8 cellular contexts compared by ENCODE assay signal in genomic region chr18:77102246-77103040, GRCh38.
DNase-seq lines count a peak whose midpoint lies in the region; ATAC-seq lines count a peak whose summit lies in the region.

No MANE protein-coding gene starts in this region.

- ATAC-seq in GM18867 (IDR thresholded peaks at IDR 0.05; ENCODE audit: unreplicated experiment) (peak; percentile 83), HG03060 (IDR thresholded peaks at IDR 0.05; ENCODE audit: low read depth, unreplicated experiment) (peak; percentile 78)

- peak overlapping the region; percentile 98 for H3K27ac Mint-ChIP-seq in T-helper 2 cell treated with Interferon-gamma antibody and Interleukin-4, amounts not matched to agents 5 μg/mL and 100 μg/mL, for 36 hours

- H3K4me3 Mint-ChIP-seq in T-helper 2 cell treated with Interferon-gamma antibody and Interleukin-4, amounts not matched to agents 5 μg/mL and 100 μg/mL, for 36 hours, result peak overlapping the region; percentile 86

- H3K4me1 Mint-ChIP-seq in T-helper 2 cell treated with Interferon-gamma antibody and Interleukin-4, amounts not matched to agents 5 μg/mL and 100 μg/mL, for 36 hours (ENCODE audit: low read depth), result peaks cover 92% of the 10 kb centered on the region

- peaks cover 11% of the 10 kb centered on the region for H3K9me3 Mint-ChIP-seq in T-helper 2 cell treated with Interferon-gamma antibody and Interleukin-4, amounts not matched to agents 5 μg/mL and 100 μg/mL, for 36 hours

- peaks cover 78% of the 10 kb centered on the region for H3K36me3 Mint-ChIP-seq in T-helper 2 cell treated with Interferon-gamma antibody and Interleukin-4, amounts not matched to agents 5 μg/mL and 100 μg/mL, for 36 hours (ENCODE audit: low read depth)

- peak; percentile 69 for DNase-seq in AG08395 (ENCODE audit: low spot score)
- no peak for DNase-seq in T-helper 2 cell treated with Interferon-gamma antibody and Interleukin-4, amounts not matched to agents 5 μg/mL and 100 μg/mL, for 36 hours (ENCODE audit: low spot score)
- peak; percentile 38 for DNase-seq in glomerular visceral epithelial cell (ENCODE audit: extremely low spot score)
- DNase-seq in stromal cell of bone marrow (ENCODE audit: low read depth), result peak; percentile 79
- no peak for DNase-seq in NCI-H526 (lab: John Stamatoyannopoulos, UW)
- DNase-seq in cortex of kidney (lab: John Stamatoyannopoulos, UW), result no peak

- no peaks in the 10 kb centered on the region for H3K27me3 Mint-ChIP-seq in T-helper 2 cell treated with Interferon-gamma antibody and Interleukin-4, amounts not matched to agents 5 μg/mL and 100 μg/mL, for 36 hours (ENCODE audit: low read depth)

Comparison
In these comparisons a context has a peak if more than half of its experiments do, and no peak if none do; other contexts are left out.
1. DNase-seq: peak in AG08395 (single experiment), glomerular visceral epithelial cell (single experiment) and stromal cell of bone marrow (single experiment); none in T-helper 2 cell treated with Interferon-gamma antibody and Interleukin-4, amounts not matched to agents 5 μg/mL and 100 μg/mL, for 36 hours (single experiment), NCI-H526 (0 of 2) and cortex of kidney (single experiment).